ENCODE assay signal across 8 cellular contexts in genomic region chr12:22624908-22625646, GRCh38. TPM values are rescaled to one million over a fixed set of nuclear protein-coding genes. Genes with fewer than 3 reads are reported as not detected.
DNase-seq lines count a peak whose midpoint lies in the region; TF ChIP-seq lines count a peak whose summit lies in the region.

TSS of gene ETNK1 (plus strand) at chr12:22625171. CDS start at chr12:22625431, 260 bp downstream.

- no peaks in the 10 kb centered on the region for H3K9me3 Mint-ChIP-seq in endothelial cell (ENCODE audit: unreplicated experiment)

- peaks cover 2% of the 10 kb centered on the region for H3K27me3 Mint-ChIP-seq in endothelial cell (ENCODE audit: unreplicated experiment)

- peak; percentile 78 for DNase-seq in COLO829 (ENCODE audit: low spot score)
- peak; percentile 87 for DNase-seq in GM20000 (ENCODE audit: low spot score)
- DNase-seq in HT-29 (ENCODE audit: low spot score): peak; percentile 99
- peak; percentile 56 for DNase-seq in NOMO-1 treated with dmso at 0.1 percent for 144 hours (lab: John Stamatoyannopoulos, UW; ENCODE audit: unreplicated experiment)
- peak; percentile 86 for DNase-seq in activated CD8-positive, alpha-beta memory T cell treated with anti-CD3 and anti-CD28 coated beads, Interleukin-2, amount 50 U/mL, for 4 hours
- DNase-seq in endothelial cell (ENCODE audit: low spot score): peak; percentile 95
- peak; percentile 97 for DNase-seq in midbrain (lab: John Stamatoyannopoulos, UW)
- peak; percentile 70 to 72 for DNase-seq in stimulated activated CD8-positive, alpha-beta memory T cell treated with anti-CD3 and anti-CD28 coated beads, Interleukin-2, amount 100 ng/mL, for 1 hour (ENCODE audit: low read depth in 2 of 2)

- no peak for TF ChIP-seq CTCF in GM20000 (IDR thresholded peaks at IDR 0.05; ENCODE audit: extremely low read depth, missing control alignments)
- no peak for TF ChIP-seq CTCF in endothelial cell (IDR thresholded peaks at IDR 0.05; ENCODE audit: unreplicated experiment)

- peak within 1 kb of the TSS; percentile 99 for H3K4me3 Mint-ChIP-seq in endothelial cell (ENCODE audit: unreplicated experiment)

- peak within 1 kb of the TSS; percentile 94 for H3K27ac Mint-ChIP-seq in endothelial cell (ENCODE audit: unreplicated experiment)

- H3K4me1 Mint-ChIP-seq in endothelial cell (ENCODE audit: unreplicated experiment): peaks cover 37% of the 10 kb centered on the region

- H3K36me3 Mint-ChIP-seq in endothelial cell (ENCODE audit: low read depth, unreplicated experiment): no peaks in the 10 kb centered on the region

RNA-seq across cellular contexts. Expression of gene ETNK1, which starts in this region (rescaled TPM):
- 47.1 and 52.3 TPM in 2 replicates for total RNA-seq in HT-29 (2014; rRNA removed; shearing (Covaris generic))
- 68.9 TPM for total RNA-seq in endothelial cell (ENCODE audit: unreplicated experiment)

Comparison
In these comparisons a context has a peak if more than half of its experiments do, and no peak if none do; other contexts are left out.
1. Peak in every context shown above with its lines: DNase-seq.